ENCODE assay signal across 29 cellular contexts in genomic region chr2:147779440-147779839, GRCh38.
"Had no signal": no experiment of that assay in that cellular context is flagged by ENCODE, and none has a peak within 500 bp of the region (broad histone marks: within the 10 kb centered on the region; RNA-seq: fewer than 3 reads in every experiment).

No MANE protein-coding gene starts in this region.

- H3K36me3 ChIP-seq: colonic mucosa, esophagus muscularis mucosa, esophagus squamous epithelium, gastrocnemius medialis, gastroesophageal sphincter, heart left ventricle, heart right ventricle had no signal

- H3K27me3 ChIP-seq: colonic mucosa, esophagus muscularis mucosa, esophagus squamous epithelium, foreskin keratinocyte, gastrocnemius medialis, gastroesophageal sphincter, heart left ventricle, heart right ventricle had no signal

- H3K9me3 Mint-ChIP-seq: effector memory CD8-positive, alpha-beta T cell; endodermal cell had no signal

- FAIRE-seq: colon, endometrium, endothelial cell of umbilical vein, frontal cortex had no signal

- ATAC-seq: effector memory CD8-positive, alpha-beta T cell; esophagus mucosa; foreskin keratinocyte; gastrocnemius medialis; gastroesophageal sphincter; heart left ventricle; heart right ventricle had no signal

- H3K4me1 Mint-ChIP-seq: endodermal cell had no signal

- H3K27ac Mint-ChIP-seq: dendritic cell treated with granulocyte-macrophage colony-stimulating factor and Interleukin-4, amounts not matched to agents 40 ng/mL and 50 ng/mL, for 4 days; effector memory CD8-positive, alpha-beta T cell; endodermal cell had no signal

- H3K4me1 ChIP-seq: colonic mucosa, esophagus squamous epithelium, foreskin keratinocyte, heart left ventricle, heart right ventricle had no signal

- H3K4me3 Mint-ChIP-seq: dendritic cell treated with granulocyte-macrophage colony-stimulating factor and Interleukin-4, amounts not matched to agents 40 ng/mL and 50 ng/mL, for 4 days; effector memory CD8-positive, alpha-beta T cell; endodermal cell had no signal

- H3K9me3 ChIP-seq: colonic mucosa, esophagus muscularis mucosa, esophagus squamous epithelium, gastrocnemius medialis, gastroesophageal sphincter, heart left ventricle, heart right ventricle had no signal

- H3K4me3 ChIP-seq: colonic mucosa, coronary artery, dorsolateral prefrontal cortex, esophagus muscularis mucosa, esophagus squamous epithelium, gastrocnemius medialis, gastroesophageal sphincter, heart left ventricle, heart right ventricle had no signal

- DNase-seq: colonic mucosa; cortex of kidney; dermis blood vessel endothelial cell; dorsolateral prefrontal cortex; effector CD4-positive, alpha-beta T cell; effector CD8-positive, alpha-beta T cell; effector memory CD4-positive, alpha-beta T cell; effector memory CD8-positive, alpha-beta T cell; endodermal cell; erythroblast; esophagus squamous epithelium; foreskin fibroblast; foreskin keratinocyte; foreskin melanocyte; gastrocnemius medialis; glutamatergic neuron; head of caudate nucleus; heart left ventricle; heart right ventricle had no signal

- H3K27ac ChIP-seq: colonic mucosa, coronary artery, dorsolateral prefrontal cortex, epithelial cell of prostate, esophagus muscularis mucosa, esophagus squamous epithelium, foreskin keratinocyte, gastrocnemius medialis, gastroesophageal sphincter, heart left ventricle, heart right ventricle had no signal
